In genomic region chr7:149161241-149161848, GRCh38 we compare ENCODE assay signal across 14 cellular contexts. TPM values are rescaled to one million over a fixed set of nuclear protein-coding genes. Genes with fewer than 3 reads are reported as not detected.
A peak's percentile ranks its signal among the peaks of the same experiment; 100 is the strongest.
DNase-seq lines count a peak whose midpoint lies in the region; ATAC-seq, FAIRE-seq and TF ChIP-seq lines count a peak whose summit lies in the region.
"Had no signal": no experiment of that assay in that cellular context is flagged by ENCODE, and none has a peak within 500 bp of the region (broad histone marks: within the 10 kb centered on the region; RNA-seq: fewer than 3 reads in every experiment).

No MANE protein-coding gene starts in this region.

- H3K27me3 Mint-ChIP-seq in T-helper 2 cell treated with Interferon-gamma antibody and Interleukin-4, amounts not matched to agents 5 μg/mL and 100 μg/mL, for 36 hours (ENCODE audit: low read depth), result no peaks in the 10 kb centered on the region

- ATAC-seq in HG03342 (IDR thresholded peaks at IDR 0.05; ENCODE audit: unreplicated experiment), result no peak
- ATAC-seq in HG03354 (IDR thresholded peaks at IDR 0.05; ENCODE audit: poor library complexity, severe bottlenecking, unreplicated experiment), result no peak

- H3K4me3 Mint-ChIP-seq in T-helper 2 cell treated with Interferon-gamma antibody and Interleukin-4, amounts not matched to agents 5 μg/mL and 100 μg/mL, for 36 hours, result no peak overlapping the region
- H3K4me3 Mint-ChIP-seq: nephron had no signal

- TF ChIP-seq CTCF in foreskin fibroblast (IDR thresholded peaks at IDR 0.05; ENCODE audit: low read depth, low read length), result no peak
- no peak for TF ChIP-seq CTCF in D721Med (IDR thresholded peaks at IDR 0.05; ENCODE audit: insufficient read depth, missing control alignments)

- peaks cover 32% of the 10 kb centered on the region for H3K36me3 Mint-ChIP-seq in T-helper 2 cell treated with Interferon-gamma antibody and Interleukin-4, amounts not matched to agents 5 μg/mL and 100 μg/mL, for 36 hours (ENCODE audit: low read depth)

- H3K4me1 Mint-ChIP-seq in T-helper 2 cell treated with Interferon-gamma antibody and Interleukin-4, amounts not matched to agents 5 μg/mL and 100 μg/mL, for 36 hours (ENCODE audit: low read depth), result peaks cover 8% of the 10 kb centered on the region
- H3K4me1 Mint-ChIP-seq: nephron had no signal

- FAIRE-seq in D721Med (lab: Jason Lieb, UNC), result no peak

- DNase-seq in A172 (ENCODE audit: low spot score) (peak; percentile 45), EH (ENCODE audit: low read depth) (peak; percentile 61), foreskin fibroblast (peak; percentile 58 to 73), D721Med (ENCODE audit: insufficient read length, low spot score) (no peak), superior temporal gyrus (ENCODE audit: extremely low spot score) (no peak)
- DNase-seq in T-helper 2 cell treated with Interferon-gamma antibody and Interleukin-4, amounts not matched to agents 5 μg/mL and 100 μg/mL, for 36 hours (ENCODE audit: low spot score), result no peak
- DNase-seq: activated CD4-positive, alpha-beta T cell treated with anti-CD3 and anti-CD28 coated beads for 4 hours; Karpas-422; RPMI8226 had no signal

- H3K27ac Mint-ChIP-seq in T-helper 2 cell treated with Interferon-gamma antibody and Interleukin-4, amounts not matched to agents 5 μg/mL and 100 μg/mL, for 36 hours, result peak overlapping the region; percentile 41

- no peaks in the 10 kb centered on the region for H3K9me3 Mint-ChIP-seq in T-helper 2 cell treated with Interferon-gamma antibody and Interleukin-4, amounts not matched to agents 5 μg/mL and 100 μg/mL, for 36 hours
- H3K9me3 Mint-ChIP-seq: nephron had no signal

- no peak overlapping the region for H3K4me3 ChIP-seq in foreskin fibroblast (ENCODE audit: low read depth in 1 of 2, low read length in 2 of 2)
- H3K4me3 ChIP-seq: ascending aorta, HAP-1 had no signal

RNA-seq across cellular contexts. Expression of gene ZNF398, which starts 14.1 kb away (rescaled TPM):
- 7.3 and 9.2 TPM in 2 replicates for total RNA-seq in A172 (2014; rRNA removed; shearing (Covaris generic))

RNA-seq across cellular contexts. Expression of gene ZNF282, which starts 34.0 kb away (rescaled TPM):
- 18.0 and 19.1 TPM in 2 replicates for total RNA-seq in A172 (2014; rRNA removed; shearing (Covaris generic))

RNA-seq across cellular contexts. Expression of gene ZNF425, which starts 35.2 kb away (rescaled TPM):
- 1.9 and 2.7 TPM in 2 replicates for total RNA-seq in A172 (2014; rRNA removed; shearing (Covaris generic))
- total RNA-seq: ascending aorta had no signal

Comparison
In these comparisons a context has a peak if more than half of its experiments do, and no peak if none do; other contexts are left out.
1. DNase-seq: peak in A172 (single experiment), EH (single experiment) and foreskin fibroblast (2 of 2); none in T-helper 2 cell treated with Interferon-gamma antibody and Interleukin-4, amounts not matched to agents 5 μg/mL and 100 μg/mL, for 36 hours (single experiment), D721Med (single experiment) and superior temporal gyrus (single experiment).